In genomic region chr10:63383141-63383540, GRCh38 we compare ENCODE assay signal across 19 cellular contexts.
"Had no signal": no experiment of that assay in that cellular context is flagged by ENCODE, and none has a peak within 500 bp of the region (broad histone marks: within the 10 kb centered on the region; RNA-seq: fewer than 3 reads in every experiment).

No MANE protein-coding gene starts in this region.

- H3K27me3 ChIP-seq: dorsolateral prefrontal cortex, foreskin keratinocyte, neutrophil, spleen, testis, tibial nerve, upper lobe of right lung, vagina had no signal

- H3K9me3 Mint-ChIP-seq: stimulated activated naive B cell treated with anti-CD40 and anti-IgM and Interleukin-4, amounts not matched to agents 10 μg/mL and 1 μg/mL and 100 μg/mL, for 72 hours had no signal

- H3K4me3 Mint-ChIP-seq: naive thymus-derived CD8-positive, alpha-beta T cell; stimulated activated naive B cell treated with anti-CD40 and anti-IgM and Interleukin-4, amounts not matched to agents 10 μg/mL and 1 μg/mL and 100 μg/mL, for 72 hours; stimulated activated naive CD8-positive, alpha-beta T cell treated with anti-CD3 and anti-CD28 coated beads, Interleukin-15, amount 100 ng/mL, for 72 hours had no signal

- ATAC-seq: esophagus mucosa; foreskin keratinocyte; mucosa of descending colon; naive thymus-derived CD8-positive, alpha-beta T cell; sciatic nerve; stimulated activated naive B cell treated with anti-CD40 and anti-IgM and Interleukin-4, amounts not matched to agents 10 μg/mL and 1 μg/mL and 100 μg/mL, for 72 hours; stimulated activated naive CD8-positive, alpha-beta T cell treated with anti-CD3 and anti-CD28 coated beads, Interleukin-15, amount 100 ng/mL, for 72 hours; upper lobe of right lung had no signal

- H3K27ac ChIP-seq: dorsolateral prefrontal cortex, foreskin keratinocyte, neutrophil, spleen, testis, tibial nerve, upper lobe of right lung, vagina had no signal

- H3K4me1 ChIP-seq: foreskin keratinocyte had no signal

- H3K9me3 ChIP-seq: mucosa of descending colon, neutrophil, spleen, testis, tibial nerve, upper lobe of right lung, vagina had no signal

- DNase-seq: cortex of kidney; dorsolateral prefrontal cortex; effector CD8-positive, alpha-beta T cell; foreskin keratinocyte; mucosa of descending colon; naive thymus-derived CD8-positive, alpha-beta T cell; posterior cingulate gyrus; spleen; stimulated activated CD4-positive, alpha-beta T cell treated with anti-CD3 and anti-CD28 coated beads, Interleukin-2, amount 100 ng/mL, for 24 hours; stimulated activated CD4-positive, alpha-beta T cell treated with anti-CD3 and anti-CD28 coated beads, Interleukin-4, amount 100 ng/mL, for 4 hours; stimulated activated naive B cell treated with anti-CD40 and anti-IgM and Interleukin-4, amounts not matched to agents 10 μg/mL and 1 μg/mL and 100 μg/mL, for 72 hours; stimulated activated naive CD8-positive, alpha-beta T cell treated with anti-CD3 and anti-CD28 coated beads, Interleukin-15, amount 100 ng/mL, for 72 hours; testis; upper lobe of right lung had no signal

- H3K27me3 Mint-ChIP-seq: naive thymus-derived CD8-positive, alpha-beta T cell; stimulated activated naive B cell treated with anti-CD40 and anti-IgM and Interleukin-4, amounts not matched to agents 10 μg/mL and 1 μg/mL and 100 μg/mL, for 72 hours; stimulated activated naive CD8-positive, alpha-beta T cell treated with anti-CD3 and anti-CD28 coated beads, Interleukin-15, amount 100 ng/mL, for 72 hours had no signal

- H3K27ac Mint-ChIP-seq: stimulated activated naive B cell treated with anti-CD40 and anti-IgM and Interleukin-4, amounts not matched to agents 10 μg/mL and 1 μg/mL and 100 μg/mL, for 72 hours; stimulated activated naive CD8-positive, alpha-beta T cell treated with anti-CD3 and anti-CD28 coated beads, Interleukin-15, amount 100 ng/mL, for 72 hours had no signal

- H3K36me3 ChIP-seq: neutrophil, upper lobe of right lung, vagina had no signal

- H3K4me3 ChIP-seq: dorsolateral prefrontal cortex, mucosa of descending colon, spleen, testis, tibial nerve, upper lobe of right lung, vagina had no signal
